In the genomic region with DNA sequence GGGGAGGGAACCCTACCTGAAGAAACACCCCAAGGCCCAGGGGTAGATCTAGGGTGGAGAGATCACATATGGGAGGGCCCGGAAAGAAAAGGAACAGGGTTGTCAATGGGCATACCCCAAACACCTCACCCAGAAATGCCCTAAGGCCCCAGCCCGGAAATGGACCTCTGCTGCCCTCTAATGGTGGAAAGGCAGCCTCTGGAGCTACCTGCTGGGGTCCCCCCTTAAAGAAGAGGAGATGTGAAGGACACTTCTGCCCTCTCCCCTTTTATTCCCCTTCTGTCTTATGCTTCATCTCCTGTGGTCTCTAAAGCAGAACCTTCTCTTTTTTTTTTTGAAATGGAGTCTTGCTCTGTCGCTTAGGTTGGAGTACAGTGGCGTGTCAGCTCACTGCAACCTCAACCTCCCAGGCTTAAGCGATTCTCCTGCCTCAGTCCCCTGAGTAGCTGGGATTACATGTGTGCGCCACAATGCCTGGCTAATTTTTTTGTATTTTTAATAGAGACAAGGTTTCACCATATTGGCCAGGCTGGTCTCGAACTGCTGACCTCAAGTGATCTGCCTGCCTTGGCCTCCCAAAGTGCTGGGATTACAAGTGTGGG, we compare ENCODE assay signal across 8 cellular contexts. TPM values are rescaled to one million over a fixed set of nuclear protein-coding genes. Genes with fewer than 3 reads are reported as not detected.
A peak's percentile ranks its signal among the peaks of the same experiment; 100 is the strongest.
DNase-seq lines count a peak whose midpoint lies in the region; ATAC-seq lines count a peak whose summit lies in the region.

No MANE protein-coding gene starts in this region.

- H3K9me3 Mint-ChIP-seq in activated naive CD8-positive, alpha-beta T cell treated with anti-CD3 and anti-CD28 coated beads, Interleukin-2, amount 50 U/mL, for 24 hours: no peaks in the 10 kb centered on the region

- no peak overlapping the region for H3K4me3 ChIP-seq in Karpas-422 (ENCODE audit: low read length)

- H3K4me1 Mint-ChIP-seq in activated naive CD8-positive, alpha-beta T cell treated with anti-CD3 and anti-CD28 coated beads, Interleukin-2, amount 50 U/mL, for 24 hours: peaks cover 46% of the 10 kb centered on the region

- no peak overlapping the region for H3K27ac Mint-ChIP-seq in activated naive CD8-positive, alpha-beta T cell treated with anti-CD3 and anti-CD28 coated beads, Interleukin-2, amount 50 U/mL, for 24 hours

- DNase-seq in DMS79 treated with DMSO at 0.1 percent for 48 hours (lab: John Stamatoyannopoulos, UW) (peak; percentile 60), Karpas-422 (peak; percentile 94), T follicular helper cell (ENCODE audit: low read depth) (peak; percentile 76), left cardiac atrium (peak; percentile 78), sciatic nerve (ENCODE audit: low spot score) (peak; percentile 89)
- peak; percentile 89 for DNase-seq in activated naive CD8-positive, alpha-beta T cell treated with anti-CD3 and anti-CD28 coated beads, Interleukin-2, amount 50 U/mL, for 24 hours

- no peaks in the 10 kb centered on the region for H3K9me3 ChIP-seq in Karpas-422 (ENCODE audit: low read length)

- intact Hi-C loops in left cardiac atrium (cut with DNase I) (loop anchor here (2.0 kb wide), 2 partner anchors 154 to 214 kb away; no protein-coding TSS in a partner anchor), sciatic nerve (cut with DNase I) (loop anchor here (2.0 kb wide), 1 partner anchor 152 kb away; no protein-coding TSS in a partner anchor)

- no peak overlapping the region for H3K4me3 Mint-ChIP-seq in activated naive CD8-positive, alpha-beta T cell treated with anti-CD3 and anti-CD28 coated beads, Interleukin-2, amount 50 U/mL, for 24 hours

- H4K20me1 ChIP-seq in Karpas-422 (ENCODE audit: insufficient read depth, low read depth, low read length): no peaks in the 10 kb centered on the region

- peak; percentile 42 for ATAC-seq in activated naive CD8-positive, alpha-beta T cell treated with anti-CD3 and anti-CD28 coated beads, Interleukin-2, amount 50 U/mL, for 24 hours
- ATAC-seq in left cardiac atrium (peak; percentile 20 to 35), sciatic nerve (peak; percentile 50), HG02678 (IDR thresholded peaks at IDR 0.05; ENCODE audit: unreplicated experiment) (no peak), GM19351 (IDR thresholded peaks at IDR 0.05; ENCODE audit: unreplicated experiment) (no peak)

- no peak overlapping the region; the same call in 1 of the 2 replicates for H3K9ac ChIP-seq in Karpas-422 (ENCODE audit: low read length)

- H3K4me1 ChIP-seq in Karpas-422 (ENCODE audit: low read length): peaks cover 27% of the 10 kb centered on the region

- H3K36me3 ChIP-seq in Karpas-422 (ENCODE audit: insufficient read depth, low read length): no peaks in the 10 kb centered on the region

- H3K27me3 Mint-ChIP-seq in activated naive CD8-positive, alpha-beta T cell treated with anti-CD3 and anti-CD28 coated beads, Interleukin-2, amount 50 U/mL, for 24 hours: no peaks in the 10 kb centered on the region

- H3K9me2 ChIP-seq in Karpas-422 (replicated peaks; ENCODE audit: insufficient read depth, low read length): no peaks in the 10 kb centered on the region

- H3K79me2 ChIP-seq in Karpas-422 (ENCODE audit: low read length): no peaks in the 10 kb centered on the region

- H3K27me3 ChIP-seq in Karpas-422 (ENCODE audit: low read length): no peaks in the 10 kb centered on the region

- H3K4me2 ChIP-seq in Karpas-422 (ENCODE audit: low read depth, low read length, poor library complexity, severe bottlenecking): peak overlapping the region; percentile 58

- no peaks in the 10 kb centered on the region for H3K36me3 Mint-ChIP-seq in activated naive CD8-positive, alpha-beta T cell treated with anti-CD3 and anti-CD28 coated beads, Interleukin-2, amount 50 U/mL, for 24 hours (ENCODE audit: low read depth)

- H3K27ac ChIP-seq in Karpas-422 (ENCODE audit: low read length): no peak overlapping the region

- no peak overlapping the region for H2AFZ ChIP-seq in Karpas-422 (ENCODE audit: low read length)

RNA-seq across cellular contexts. Expression of gene ARMC12, which starts 0.4 kb away (rescaled TPM):
- total RNA-seq in Karpas-422 (2014; rRNA removed; shearing (Covaris generic); ENCODE audit: low replicate concordance): 0.60 and 1.6 TPM in 2 replicates
- total RNA-seq in left cardiac atrium (under 1 TPM; 0.21 to 0.29 TPM), sciatic nerve (0.80 TPM)

RNA-seq across cellular contexts. Expression of gene CLPSL2, which starts 40.0 kb away (rescaled TPM):
- total RNA-seq in Karpas-422 (2014; rRNA removed; shearing (Covaris generic); ENCODE audit: low replicate concordance): not detected in 2 replicates
- total RNA-seq in left cardiac atrium (not detected), sciatic nerve (not detected)

RNA-seq across cellular contexts. Expression of gene CLPSL1, which starts 44.4 kb away (rescaled TPM):
- not detected in 2 replicates for total RNA-seq in Karpas-422 (2014; rRNA removed; shearing (Covaris generic); ENCODE audit: low replicate concordance)
- total RNA-seq in left cardiac atrium: not detected
- total RNA-seq in sciatic nerve: not detected

RNA-seq across cellular contexts. Expression of gene FKBP5, which starts 47.7 kb away (rescaled TPM):
- 22.9 and 28.3 TPM in 2 replicates for total RNA-seq in Karpas-422 (2014; rRNA removed; shearing (Covaris generic); ENCODE audit: low replicate concordance)
- 100 to 1,000 TPM; 101 to 117 TPM for total RNA-seq in left cardiac atrium
- 23.6 TPM for total RNA-seq in sciatic nerve

Comparison
In these comparisons a context has a peak if more than half of its experiments do, and no peak if none do; other contexts are left out.
1. ATAC-seq: peak in activated naive CD8-positive, alpha-beta T cell treated with anti-CD3 and anti-CD28 coated beads, Interleukin-2, amount 50 U/mL, for 24 hours (single experiment), left cardiac atrium (2 of 2) and sciatic nerve (single experiment); none in HG02678 (single experiment) and GM19351 (single experiment).
2. Peak in every context shown above with its lines, with median percentiles within 50 percentile points of each other: DNase-seq.